ENCODE assay signal across 8 cellular contexts in the genomic region with DNA sequence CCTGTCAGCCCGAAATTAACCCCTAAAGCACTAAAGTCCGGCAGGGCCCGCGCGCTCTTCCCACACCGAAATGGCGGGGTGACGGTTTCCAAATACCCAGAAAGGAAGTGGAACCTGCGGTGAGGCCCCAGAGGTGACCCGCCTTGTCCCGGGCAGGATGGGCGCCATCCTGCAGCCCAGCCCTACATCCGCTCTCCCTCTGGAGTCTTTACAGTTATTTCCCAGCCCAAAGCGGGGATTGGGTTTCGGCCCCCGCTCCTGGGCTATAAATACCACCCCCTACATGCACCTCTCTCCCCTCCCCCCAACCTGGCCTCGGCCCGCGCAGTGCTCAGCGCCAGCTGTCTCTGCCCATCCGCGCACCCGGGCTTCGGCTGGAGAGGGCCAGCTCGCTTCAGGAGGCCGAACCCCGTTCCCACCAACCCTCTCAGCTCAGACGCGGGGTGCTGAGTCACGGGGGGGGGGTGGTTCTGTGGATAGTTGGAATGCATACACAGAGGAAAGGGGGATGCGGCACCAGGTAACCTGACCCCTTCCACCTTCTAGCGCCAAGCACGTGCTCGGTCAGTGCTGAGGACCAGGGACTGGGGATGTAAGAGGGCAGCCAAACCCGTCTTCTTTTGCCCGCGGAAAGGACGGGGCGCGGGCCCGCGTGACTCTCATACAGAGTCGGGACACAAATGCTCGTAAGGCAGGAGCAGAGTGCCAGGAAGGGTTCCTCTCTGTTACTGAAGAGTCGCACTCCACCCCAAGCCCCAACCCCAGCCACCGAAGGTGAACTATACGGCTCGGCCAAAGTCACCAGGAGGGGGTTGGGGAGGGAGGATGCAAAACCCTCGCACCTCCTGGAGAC. TPM values are rescaled to one million over a fixed set of nuclear protein-coding genes. Genes with fewer than 3 reads are reported as not detected.
A peak's percentile ranks its signal among the peaks of the same experiment; 100 is the strongest.
DNase-seq lines count a peak whose midpoint lies in the region; ATAC-seq and TF ChIP-seq lines count a peak whose summit lies in the region.

Gene TUBA4B, plus strand, starts transcription at position 344 of the 853 bp plus-strand sequence. Its CDS starts 165 bp downstream, at position 509.

- intact Hi-C loops in left ventricle myocardium inferior (cut with micrococcal nuclease) = no loop called here

- peaks cover 52% of the 10 kb centered on the region for H3K4me1 Mint-ChIP-seq in activated naive CD8-positive, alpha-beta T cell treated with anti-CD3 and anti-CD28 coated beads for 36 hours
- H3K4me1 Mint-ChIP-seq in progenitor cell of endocrine pancreas (ENCODE audit: low read depth) = peaks cover 17% of the 10 kb centered on the region

- H3K9me3 Mint-ChIP-seq in activated naive CD8-positive, alpha-beta T cell treated with anti-CD3 and anti-CD28 coated beads for 36 hours = no peaks in the 10 kb centered on the region
- no peaks in the 10 kb centered on the region for H3K9me3 Mint-ChIP-seq in progenitor cell of endocrine pancreas (ENCODE audit: low read depth)

- H3K36me3 Mint-ChIP-seq in activated naive CD8-positive, alpha-beta T cell treated with anti-CD3 and anti-CD28 coated beads for 36 hours = peaks cover 38% of the 10 kb centered on the region
- H3K36me3 Mint-ChIP-seq in progenitor cell of endocrine pancreas (ENCODE audit: insufficient read depth) = no peaks in the 10 kb centered on the region

- peak within 1 kb of the TSS; percentile 81 to 98 (median 91) for H3K27ac ChIP-seq in Peyer's patch
- peak within 1 kb of the TSS; percentile 87 for H3K27ac ChIP-seq in left ventricle myocardium inferior (replicated peaks)

- H3K4me1 ChIP-seq in Peyer's patch (peaks cover 7 to 60% (median 32%) of the 10 kb centered on the region in 4 donors), left ventricle myocardium inferior (peaks cover 67% of the 10 kb centered on the region)

- H3K27ac Mint-ChIP-seq in activated naive CD8-positive, alpha-beta T cell treated with anti-CD3 and anti-CD28 coated beads for 36 hours = peak within 1 kb of the TSS; percentile 95
- peak within 1 kb of the TSS; percentile 52 for H3K27ac Mint-ChIP-seq in progenitor cell of endocrine pancreas

- H3K4me3 Mint-ChIP-seq in activated naive CD8-positive, alpha-beta T cell treated with anti-CD3 and anti-CD28 coated beads for 36 hours = peak within 1 kb of the TSS; percentile 97
- H3K4me3 Mint-ChIP-seq in progenitor cell of endocrine pancreas (ENCODE audit: low read depth) = peak within 1 kb of the TSS; percentile 71

- TF ChIP-seq POLR2A in Peyer's patch (IDR thresholded peaks at IDR 0.05) = no peak

- DNase-seq in NCI-H2227 (lab: John Stamatoyannopoulos, UW; ENCODE audit: unreplicated experiment) (peak; percentile 15), NCI-H2227 treated with DMSO at 0.1 percent for 48 hours (lab: John Stamatoyannopoulos, UW) (no peak), Peyer's patch (peak; percentile 64 to 81 (median 72)), left ventricle myocardium inferior (no peak), progenitor cell of endocrine pancreas (ENCODE audit: low spot score, unreplicated experiment) (no peak)
- peak; percentile 66 for DNase-seq in activated naive CD8-positive, alpha-beta T cell treated with anti-CD3 and anti-CD28 coated beads for 36 hours

- H3K27me3 ChIP-seq in Peyer's patch (no peaks in the 10 kb centered on the region), left ventricle myocardium inferior (ENCODE audit: low read depth) (peaks cover 24% of the 10 kb centered on the region)

- H3K9me3 ChIP-seq in Peyer's patch = no peaks in the 10 kb centered on the region
- H3K9me3 ChIP-seq in left ventricle myocardium inferior (replicated peaks) = no peaks in the 10 kb centered on the region

- H3K4me3 ChIP-seq in Peyer's patch (peak within 1 kb of the TSS; percentile 56 to 93 (median 87)), left ventricle myocardium inferior (peak within 1 kb of the TSS; percentile 85)

- H3K27me3 Mint-ChIP-seq in activated naive CD8-positive, alpha-beta T cell treated with anti-CD3 and anti-CD28 coated beads for 36 hours = no peaks in the 10 kb centered on the region
- peaks cover 56% of the 10 kb centered on the region for H3K27me3 Mint-ChIP-seq in progenitor cell of endocrine pancreas

- TF ChIP-seq CTCF in Peyer's patch (IDR thresholded peaks at IDR 0.05) (no peak), left ventricle myocardium inferior (IDR thresholded peaks at IDR 0.05; ENCODE audit: borderline replicate concordance) (no peak), progenitor cell of endocrine pancreas (IDR thresholded peaks at IDR 0.05; ENCODE audit: unreplicated experiment) (no peak)

- ATAC-seq in HG02938 (IDR thresholded peaks at IDR 0.05; ENCODE audit: unreplicated experiment) = peak; percentile 12
- ATAC-seq in HG03045 (IDR thresholded peaks at IDR 0.05; ENCODE audit: unreplicated experiment) = no peak

- H3K36me3 ChIP-seq in Peyer's patch (peaks cover 0 to 13% (median 0%) of the 10 kb centered on the region in 3 donors), left ventricle myocardium inferior (peaks cover 22% of the 10 kb centered on the region)

RNA-seq across cellular contexts. Expression of gene TUBA4B, which starts in this region (rescaled TPM):
- not detected for total RNA-seq in Peyer's patch
- not detected for total RNA-seq in activated naive CD8-positive, alpha-beta T cell treated with anti-CD3 and anti-CD28 coated beads for 36 hours
- not detected for total RNA-seq in left ventricle myocardium inferior
- not detected in 2 replicates for total RNA-seq in progenitor cell of endocrine pancreas

Comparison
In these comparisons a context has a peak if more than half of its experiments do, and no peak if none do; other contexts are left out.
1. Peak in DNase-seq, H3K4me3 ChIP-seq and H3K27ac ChIP-seq in Peyer's patch; RNA of the gene not detected or under 1 TPM.
2. Peak in DNase-seq in activated naive CD8-positive, alpha-beta T cell treated with anti-CD3 and anti-CD28 coated beads for 36 hours; RNA of the gene not detected or under 1 TPM.